In the genomic region with DNA sequence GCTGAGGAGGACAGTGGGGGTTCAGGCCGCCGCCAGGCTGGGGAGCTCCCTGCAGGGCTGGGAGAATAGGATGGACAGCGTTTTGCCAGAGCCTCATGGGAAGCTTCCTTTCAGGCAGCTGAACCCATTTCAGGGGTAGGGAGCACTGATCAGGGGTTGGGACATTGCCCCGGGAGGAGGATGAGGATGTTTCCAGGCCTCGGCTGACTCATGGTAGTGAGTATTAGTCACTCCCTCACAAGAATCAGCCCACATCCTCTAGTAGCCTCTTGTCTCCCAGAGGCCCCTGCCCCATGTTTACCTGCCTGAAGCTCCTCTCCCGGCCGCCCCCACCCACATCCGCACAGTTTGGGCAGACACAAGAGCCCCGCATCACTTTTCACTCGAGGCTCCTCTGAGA, we compare ENCODE assay signal across 13 cellular contexts.
A peak's percentile ranks its signal among the peaks of the same experiment; 100 is the strongest.
DNase-seq lines count a peak whose midpoint lies in the region; ATAC-seq, FAIRE-seq and TF ChIP-seq lines count a peak whose summit lies in the region.
"Had no signal": no experiment of that assay in that cellular context is flagged by ENCODE, and none has a peak within 500 bp of the region (broad histone marks: within the 10 kb centered on the region; RNA-seq: fewer than 3 reads in every experiment).

No MANE protein-coding gene starts in this region.

- no peak for ATAC-seq in GM19467 (IDR thresholded peaks at IDR 0.05; ENCODE audit: unreplicated experiment)
- ATAC-seq in GM21360 (IDR thresholded peaks at IDR 0.05; ENCODE audit: unreplicated experiment), result no peak
- ATAC-seq: sciatic nerve had no signal

- no peaks in the 10 kb centered on the region for H3K27me3 ChIP-seq in kidney epithelial cell (ENCODE audit: control insufficient read depth, insufficient read depth, low read length)

- no peak for TF ChIP-seq POLR2A in H54 (IDR thresholded peaks at IDR 0.05; ENCODE audit: low read depth, low read length)

- no peak overlapping the region for H3K27ac Mint-ChIP-seq in activated naive CD8-positive, alpha-beta T cell treated with anti-CD3 and anti-CD28 coated beads for 36 hours
- H3K27ac Mint-ChIP-seq: brain, immature natural killer cell had no signal

- H3K9me3 Mint-ChIP-seq in activated naive CD8-positive, alpha-beta T cell treated with anti-CD3 and anti-CD28 coated beads for 36 hours, result peaks cover 1% of the 10 kb centered on the region
- H3K9me3 Mint-ChIP-seq: immature natural killer cell had no signal

- H3K4me3 ChIP-seq in kidney epithelial cell (ENCODE audit: low read depth, low read length), result no peak overlapping the region

- H3K4me1 Mint-ChIP-seq in activated naive CD8-positive, alpha-beta T cell treated with anti-CD3 and anti-CD28 coated beads for 36 hours, result peaks cover 6% of the 10 kb centered on the region
- H3K4me1 Mint-ChIP-seq: immature natural killer cell had no signal

- H3K27me3 Mint-ChIP-seq in activated naive CD8-positive, alpha-beta T cell treated with anti-CD3 and anti-CD28 coated beads for 36 hours, result no peaks in the 10 kb centered on the region

- H3K36me3 Mint-ChIP-seq in activated naive CD8-positive, alpha-beta T cell treated with anti-CD3 and anti-CD28 coated beads for 36 hours, result no peaks in the 10 kb centered on the region

- no peak for TF ChIP-seq CTCF in kidney epithelial cell (IDR thresholded peaks at IDR 0.05; ENCODE audit: insufficient read depth, low read length, poor library complexity, severe bottlenecking)

- DNase-seq in ACHN (peak; percentile 32), H54 (ENCODE audit: insufficient read length, low spot score) (peak; percentile 73), kidney epithelial cell (ENCODE audit: low read depth) (peak; percentile 56), NCI-H524 (lab: John Stamatoyannopoulos, UW) (no peak), DMS153 treated with DMSO at 0.1 percent for 48 hours (lab: John Stamatoyannopoulos, UW; ENCODE audit: unreplicated experiment) (no peak)
- DNase-seq in activated naive CD8-positive, alpha-beta T cell treated with anti-CD3 and anti-CD28 coated beads for 36 hours, result peak; percentile 17
- DNase-seq: immature natural killer cell, NCI-H2029, T1000 had no signal

- no peak overlapping the region for H3K4me3 Mint-ChIP-seq in activated naive CD8-positive, alpha-beta T cell treated with anti-CD3 and anti-CD28 coated beads for 36 hours
- H3K4me3 Mint-ChIP-seq: brain, immature natural killer cell had no signal

- no peaks in the 10 kb centered on the region for H3K36me3 ChIP-seq in kidney epithelial cell (ENCODE audit: control insufficient read depth, insufficient read depth, low read length)

- in situ Hi-C loops in ACHN (cut with HindIII; ENCODE audit: low pct_ligation_motif_present, low pct_unique_long_range_greater_than_20kb, low sequenced_read_pairs), result no loop called here

- peak; percentile 50 for FAIRE-seq in H54 (lab: Jason Lieb, UNC)

Comparison
In these comparisons a context has a peak if more than half of its experiments do, and no peak if none do; other contexts are left out.
1. DNase-seq: peak in ACHN (single experiment), H54 (single experiment), activated naive CD8-positive, alpha-beta T cell treated with anti-CD3 and anti-CD28 coated beads for 36 hours (single experiment) and kidney epithelial cell (single experiment); none in NCI-H524 (0 of 2) and DMS153 treated with DMSO at 0.1 percent for 48 hours (single experiment).